19 cellular contexts compared by ENCODE assay signal in genomic region chr17:74372426-74372825, GRCh38. TPM values are rescaled to one million over a fixed set of nuclear protein-coding genes. Genes with fewer than 3 reads are reported as not detected.
DNase-seq lines count a peak whose midpoint lies in the region; ATAC-seq and TF ChIP-seq lines count a peak whose summit lies in the region.
"Had no signal": no experiment of that assay in that cellular context is flagged by ENCODE, and none has a peak within 500 bp of the region (broad histone marks: within the 10 kb centered on the region; RNA-seq: fewer than 3 reads in every experiment).

No MANE protein-coding gene starts in this region.

- DNase-seq in Caco-2 (no peak), neural progenitor cell (ENCODE audit: low spot score) (no peak), substantia nigra (lab: John Stamatoyannopoulos, UW) (no peak), left lung (no peak), HuH-7.5 (ENCODE audit: low spot score) (no peak)
- DNase-seq in NK-92 treated with Interleukin-12 subunit alpha and Interleukin-12 subunit beta, amount 100 ng/mL, for 24 hours (lab: John Stamatoyannopoulos, UW): no peak
- DNase-seq: ACHN; BE2C; C1 segment of cervical spinal cord; CD4-positive, CD25-positive, alpha-beta regulatory T cell; DMS153; DND-41; EL; H9 had no signal

- no peak for ATAC-seq in left lung
- ATAC-seq: GM12878, HepG2 had no signal

- CTCF ChIA-PET in Caco-2 (lab: Charles Lee): no interaction called here

- POLR2A ChIA-PET in Caco-2 (lab: Charles Lee): no interaction called here

- no peaks in the 10 kb centered on the region for H4K20me1 ChIP-seq in neural progenitor cell (ENCODE audit: low read depth)

- H3K36me3 Mint-ChIP-seq in Caco-2 (ENCODE audit: insufficient read depth, unreplicated experiment) (no peaks in the 10 kb centered on the region), neural progenitor cell (no peaks in the 10 kb centered on the region)
- H3K36me3 Mint-ChIP-seq: CD4-positive, CD25-positive, alpha-beta regulatory T cell had no signal

- H3K4me1 ChIP-seq in Caco-2 (peaks cover 18% of the 10 kb centered on the region), neural progenitor cell (peaks cover 15% of the 10 kb centered on the region), left lung (peaks cover 0 to 15% of the 10 kb centered on the region in 2 donors)
- H3K4me1 ChIP-seq: BE2C had no signal

- H3K27me3 Mint-ChIP-seq in Caco-2 (ENCODE audit: insufficient read depth, unreplicated experiment) (no peaks in the 10 kb centered on the region), neural progenitor cell (ENCODE audit: insufficient read depth, low read depth) (peaks cover 14% of the 10 kb centered on the region)
- H3K27me3 Mint-ChIP-seq: CD4-positive, CD25-positive, alpha-beta regulatory T cell had no signal

- H3K4me1 Mint-ChIP-seq in Caco-2 (ENCODE audit: low read depth, unreplicated experiment) (peaks cover 5% of the 10 kb centered on the region), neural progenitor cell (peaks cover 18% of the 10 kb centered on the region)

- no peak overlapping the region for H3K9ac ChIP-seq in neural progenitor cell

- H3F3A ChIP-seq in neural progenitor cell (ENCODE audit: low read depth): no peaks in the 10 kb centered on the region

- H3K4me3 ChIP-seq in Caco-2 (ENCODE audit: low read depth, low read length) (no peak overlapping the region), neural progenitor cell (no peak overlapping the region), left lung (no peak overlapping the region)
- H3K4me3 ChIP-seq: GM12878 had no signal

- no peak overlapping the region for H3K4me2 ChIP-seq in neural progenitor cell

- no TSS peak for BruUV-seq in Caco-2 (replicated peaks; lab: Mats Ljungman, UMichigan)

- no peaks in the 10 kb centered on the region for H3K27me3 ChIP-seq in Caco-2 (replicated peaks; ENCODE audit: control insufficient read depth, insufficient read depth, low read length)
- H3K27me3 ChIP-seq in neural progenitor cell: no peaks in the 10 kb centered on the region
- H3K27me3 ChIP-seq in left lung: peaks cover 0 to 32% of the 10 kb centered on the region in 2 donors

- H3K27ac ChIP-seq in angular gyrus (ENCODE audit: low read depth, low read length) (peak overlapping the region; percentile 37), neural progenitor cell (no peak overlapping the region), substantia nigra (ENCODE audit: low read depth, low read length, poor library complexity, severe bottlenecking) (peak overlapping the region; percentile 37), left lung (no peak overlapping the region)

- H3K36me3 ChIP-seq in Caco-2 (ENCODE audit: control insufficient read depth, insufficient read depth, low read length) (no peaks in the 10 kb centered on the region), neural progenitor cell (no peaks in the 10 kb centered on the region), left lung (no peaks in the 10 kb centered on the region)
- H3K36me3 ChIP-seq: BE2C had no signal

- H3K27ac Mint-ChIP-seq in Caco-2 (ENCODE audit: unreplicated experiment): peak overlapping the region; percentile 22
- H3K27ac Mint-ChIP-seq in neural progenitor cell: peak overlapping the region; percentile 63
- H3K27ac Mint-ChIP-seq: CD4-positive, CD25-positive, alpha-beta regulatory T cell; H9 had no signal

- H3K79me2 ChIP-seq in neural progenitor cell (ENCODE audit: low read depth): no peaks in the 10 kb centered on the region

- no peak for TF ChIP-seq CTCF in Caco-2 (IDR thresholded peaks at IDR 0.05; ENCODE audit: insufficient read depth in 1 of 2, low read depth in 1 of 2, low read length in 1 of 2, severe bottlenecking in 1 of 2, unreplicated experiment in 1 of 2)
- TF ChIP-seq CTCF in neural progenitor cell (IDR thresholded peaks at IDR 0.05): no peak
- TF ChIP-seq CTCF in left lung (IDR thresholded peaks at IDR 0.05): no peak

- H3K4me3 Mint-ChIP-seq in Caco-2 (ENCODE audit: unreplicated experiment) (no peak overlapping the region), neural progenitor cell (no peak overlapping the region)
- H3K4me3 Mint-ChIP-seq: CD4-positive, CD25-positive, alpha-beta regulatory T cell had no signal

- H2AFZ ChIP-seq in neural progenitor cell (replicated peaks): no peak overlapping the region

- no peaks in the 10 kb centered on the region for H3K9me3 Mint-ChIP-seq in Caco-2 (ENCODE audit: unreplicated experiment)
- H3K9me3 Mint-ChIP-seq in neural progenitor cell: no peaks in the 10 kb centered on the region
- H3K9me3 Mint-ChIP-seq: CD4-positive, CD25-positive, alpha-beta regulatory T cell; H9 had no signal

- H3K9me3 ChIP-seq in Caco-2: no peaks in the 10 kb centered on the region
- H3K9me3 ChIP-seq in neural progenitor cell (ENCODE audit: low read depth): no peaks in the 10 kb centered on the region
- H3K9me3 ChIP-seq in left lung: no peaks in the 10 kb centered on the region
- H3K9me3 ChIP-seq: BE2C had no signal

- intact Hi-C loops in Caco-2 (cut with micrococcal nuclease; ENCODE audit: unreplicated experiment) (no loop called here), left lung (cut with DNase I) (no loop called here)

RNA-seq across cellular contexts. Expression of gene GPR142, which starts 5.1 kb away (rescaled TPM):
- total RNA-seq in Caco-2 (2022) (not detected in 2 replicates), neural progenitor cell (ENCODE audit: low replicate concordance) (0.93 TPM in 1 of 2 replicates, not detected in the other), left lung (not detected)
- total RNA-seq: CD4-positive, CD25-positive, alpha-beta regulatory T cell; G401; GM12878; H1; HepG2 had no signal

RNA-seq across cellular contexts. Expression of gene BTBD17, which starts 10.8 kb away (rescaled TPM):
- total RNA-seq in Caco-2 (2022) (not detected in 2 replicates), neural progenitor cell (ENCODE audit: low replicate concordance) (10.8 and 36.8 TPM in 2 replicates), left lung (not detected)
- total RNA-seq: CD4-positive, CD25-positive, alpha-beta regulatory T cell; G401; GM12878; HepG2 had no signal

RNA-seq across cellular contexts. Expression of gene KIF19, which starts 46.4 kb away (rescaled TPM):
- not detected in 2 replicates for total RNA-seq in Caco-2 (2022)
- total RNA-seq in neural progenitor cell (ENCODE audit: low replicate concordance): 0.15 and 0.62 TPM in 2 replicates
- total RNA-seq in left lung: 1 to 10 TPM in 1 of 2 donors, not detected in 1; 1.5 TPM
- total RNA-seq: G401, HepG2 had no signal

RNA-seq across cellular contexts. Expression of gene GPRC5C, which starts 59.5 kb away (rescaled TPM):
- total RNA-seq in Caco-2 (2022) (75.0 and 83.2 TPM in 2 replicates), neural progenitor cell (ENCODE audit: low replicate concordance) (13.5 and 42.0 TPM in 2 replicates), left lung (100 to 1,000 TPM in 1 of 2 donors, 10 to 100 TPM in 1; 47.8 to 107 TPM)
- total RNA-seq: CD4-positive, CD25-positive, alpha-beta regulatory T cell had no signal

Comparison
In these comparisons a context has a peak if more than half of its experiments do, and no peak if none do; other contexts are left out.
1. H3K27ac ChIP-seq: peak in angular gyrus (single experiment) and substantia nigra (single experiment); none in neural progenitor cell (single experiment) and left lung (0 of 2).
2. RNA of gene BTBD17, which starts 10.8 kb away (total RNA-seq): 10.8 to 36.8 TPM in neural progenitor cell; not detected in Caco-2 and not detected in left lung; every median in the first group is over 10 times any median in the second.